7 cellular contexts compared by ENCODE assay signal in the genomic region with DNA sequence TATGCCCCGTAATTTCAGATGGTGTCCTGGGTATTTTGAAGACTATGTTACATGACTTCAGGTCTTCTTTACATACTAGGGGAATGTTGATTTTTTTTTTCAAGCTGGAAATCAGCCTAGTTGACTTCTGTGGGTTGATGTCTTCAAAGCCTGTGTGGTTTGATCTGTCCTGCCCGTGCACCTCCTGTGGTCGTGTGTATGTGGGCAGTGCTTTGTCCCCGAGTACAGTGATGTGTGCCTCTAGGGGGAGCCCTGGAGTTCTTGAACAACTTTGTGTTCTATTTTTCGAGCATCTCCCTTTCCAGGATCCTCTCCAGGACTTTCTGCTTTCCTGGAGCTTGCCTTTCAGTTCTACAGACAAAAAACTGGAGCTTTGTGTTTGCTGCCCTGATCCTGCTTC. TPM values are rescaled to one million over a fixed set of nuclear protein-coding genes. Genes with fewer than 3 reads are reported as not detected.
DNase-seq lines count a peak whose midpoint lies in the region; ATAC-seq, FAIRE-seq and TF ChIP-seq lines count a peak whose summit lies in the region.

No MANE protein-coding gene starts in this region.

- no peaks in the 10 kb centered on the region for H3K36me3 ChIP-seq in GM06990 (ENCODE audit: control insufficient read depth, insufficient read depth, low read length)
- no peaks in the 10 kb centered on the region for H3K36me3 ChIP-seq in neural progenitor cell

- TF ChIP-seq CTCF in GM06990 (IDR thresholded peaks at IDR 0.05; ENCODE audit: insufficient read depth, low read length, poor library complexity, severe bottlenecking) (peak; percentile 68), neural progenitor cell (IDR thresholded peaks at IDR 0.05) (peak; percentile 68)

- H3K9ac ChIP-seq in neural progenitor cell: no peak overlapping the region

- no peaks in the 10 kb centered on the region for H3K9me3 ChIP-seq in neural progenitor cell (ENCODE audit: low read depth)

- no peak overlapping the region for H3K27ac ChIP-seq in neural progenitor cell

- H3K36me3 Mint-ChIP-seq in neural progenitor cell: peaks cover 81% of the 10 kb centered on the region
- peaks cover 80% of the 10 kb centered on the region for H3K36me3 Mint-ChIP-seq in stimulated activated memory B cell treated with anti-CD40 and anti-IgM and Interleukin-4, amounts not matched to agents 10 μg/mL and 1 μg/mL and 100 μg/mL, for 72 hours

- DNase-seq in GM06990 (ENCODE audit: extremely low read depth, insufficient read length): no peak
- DNase-seq in M059J (ENCODE audit: low read depth): peak; percentile 46
- DNase-seq in dermis microvascular lymphatic vessel endothelial cell (ENCODE audit: low read depth in 2 of 2): peak; percentile 56 to 70
- peak; percentile 84 for DNase-seq in neural progenitor cell (ENCODE audit: low spot score)
- DNase-seq in urothelium cell line (ENCODE audit: low spot score): no peak

- H3K27me3 Mint-ChIP-seq in neural progenitor cell (ENCODE audit: insufficient read depth, low read depth): peaks cover 5% of the 10 kb centered on the region
- H3K27me3 Mint-ChIP-seq in stimulated activated memory B cell treated with anti-CD40 and anti-IgM and Interleukin-4, amounts not matched to agents 10 μg/mL and 1 μg/mL and 100 μg/mL, for 72 hours: no peaks in the 10 kb centered on the region

- H3K4me2 ChIP-seq in neural progenitor cell: no peak overlapping the region

- no peak overlapping the region for H3K4me3 Mint-ChIP-seq in neural progenitor cell
- no peak overlapping the region for H3K4me3 Mint-ChIP-seq in stimulated activated memory B cell treated with anti-CD40 and anti-IgM and Interleukin-4, amounts not matched to agents 10 μg/mL and 1 μg/mL and 100 μg/mL, for 72 hours

- H3K9me3 Mint-ChIP-seq in neural progenitor cell: peaks cover 64% of the 10 kb centered on the region
- peaks cover 30% of the 10 kb centered on the region for H3K9me3 Mint-ChIP-seq in stimulated activated memory B cell treated with anti-CD40 and anti-IgM and Interleukin-4, amounts not matched to agents 10 μg/mL and 1 μg/mL and 100 μg/mL, for 72 hours

- H3F3A ChIP-seq in neural progenitor cell (ENCODE audit: low read depth): peaks cover 5% of the 10 kb centered on the region

- no peak for FAIRE-seq in urothelium cell line (lab: Jason Lieb, UNC)

- no peak overlapping the region for H3K27ac Mint-ChIP-seq in neural progenitor cell
- H3K27ac Mint-ChIP-seq in stimulated activated memory B cell treated with anti-CD40 and anti-IgM and Interleukin-4, amounts not matched to agents 10 μg/mL and 1 μg/mL and 100 μg/mL, for 72 hours: no peak overlapping the region

- no peaks in the 10 kb centered on the region for H4K20me1 ChIP-seq in neural progenitor cell (ENCODE audit: low read depth)

- H3K4me3 ChIP-seq in GM06990 (replicated peaks; ENCODE audit: low read depth, low read length): no peak overlapping the region
- H3K4me3 ChIP-seq in neural progenitor cell: no peak overlapping the region

- no peaks in the 10 kb centered on the region for H3K4me1 ChIP-seq in neural progenitor cell

- H2AFZ ChIP-seq in neural progenitor cell (replicated peaks): no peak overlapping the region

- H3K4me1 Mint-ChIP-seq in neural progenitor cell: no peaks in the 10 kb centered on the region
- no peaks in the 10 kb centered on the region for H3K4me1 Mint-ChIP-seq in stimulated activated memory B cell treated with anti-CD40 and anti-IgM and Interleukin-4, amounts not matched to agents 10 μg/mL and 1 μg/mL and 100 μg/mL, for 72 hours

- no peaks in the 10 kb centered on the region for H3K79me2 ChIP-seq in neural progenitor cell (ENCODE audit: low read depth)

- H3K27me3 ChIP-seq in GM06990 (replicated peaks; ENCODE audit: control insufficient read depth, insufficient read depth, low read length): no peaks in the 10 kb centered on the region
- no peaks in the 10 kb centered on the region for H3K27me3 ChIP-seq in neural progenitor cell

- ATAC-seq in stimulated activated memory B cell treated with anti-CD40 and anti-IgM and Interleukin-4, amounts not matched to agents 10 μg/mL and 1 μg/mL and 100 μg/mL, for 72 hours: no peak
- no peak for ATAC-seq in HG03354 (IDR thresholded peaks at IDR 0.05; ENCODE audit: poor library complexity, severe bottlenecking, unreplicated experiment)

RNA-seq across cellular contexts. Expression of a gene that starts 28.9 kb away (rescaled TPM):
- total RNA-seq in M059J (2014; rRNA removed; shearing (Covaris generic)): 0.42 and 1.9 TPM in 2 replicates
- total RNA-seq in dermis microvascular lymphatic vessel endothelial cell (2.3 and 5.8 TPM in 2 replicates), neural progenitor cell (ENCODE audit: low replicate concordance) (5.1 and 14.9 TPM in 2 replicates)

Comparison
In these comparisons a context has a peak if more than half of its experiments do, and no peak if none do; other contexts are left out.
1. DNase-seq: peak in M059J (single experiment), dermis microvascular lymphatic vessel endothelial cell (2 of 2) and neural progenitor cell (single experiment); none in GM06990 (single experiment) and urothelium cell line (single experiment).